ENCODE assay signal across 35 cellular contexts in the genomic region with DNA sequence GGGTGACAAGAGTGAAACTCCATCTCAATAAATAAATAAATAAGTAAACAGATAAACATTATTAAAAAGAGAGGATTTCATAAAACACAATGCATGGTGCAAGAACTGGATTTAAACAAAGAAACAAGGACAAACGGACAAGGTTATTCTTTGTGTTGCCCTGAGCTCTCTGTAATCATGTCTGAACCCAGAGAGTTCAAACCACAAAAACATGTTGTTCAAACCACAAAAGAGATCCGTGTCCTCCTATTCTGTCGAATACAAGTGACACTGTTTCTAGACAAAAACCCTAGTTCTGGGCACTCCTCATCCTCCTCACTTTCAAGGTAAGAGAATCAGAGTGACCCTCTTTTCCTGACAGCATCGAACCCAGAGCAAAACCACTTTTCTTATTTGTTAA. TPM values are rescaled to one million over a fixed set of nuclear protein-coding genes. Genes with fewer than 3 reads are reported as not detected.
"Had no signal": no experiment of that assay in that cellular context is flagged by ENCODE, and none has a peak within 500 bp of the region (broad histone marks: within the 10 kb centered on the region; RNA-seq: fewer than 3 reads in every experiment).

No MANE protein-coding gene starts in this region.

- H3K27ac ChIP-seq: ascending aorta, cardiac muscle cell, colonic mucosa, SJCRH30, SK-N-MC had no signal

- H3K4me1 ChIP-seq: ascending aorta, colonic mucosa had no signal

- H3K27me3 ChIP-seq: cardiac muscle cell, colonic mucosa, SJCRH30 had no signal

- H3K36me3 ChIP-seq: ascending aorta, cardiac muscle cell, colonic mucosa, SJCRH30 had no signal

- DNase-seq: activated CD4-positive, alpha-beta T cell treated with anti-CD3 and anti-CD28 coated beads, Interleukin-2, amount 10 ng/mL, durations not matched to agents 24 days and 14 days; activated CD4-positive, alpha-beta T cell treated with anti-CD3 and anti-CD28 coated beads, Interleukin-2, amount 50 U/mL, for 4 hours; activated CD8-positive, alpha-beta T cell treated with anti-CD3 and anti-CD28 coated beads for 36 hours; activated gamma-delta T cell; activated naive CD4-positive, alpha-beta T cell treated with Interleukin-2 at 50 U/mL for 16 hours; activated naive CD8-positive, alpha-beta T cell treated with anti-CD3 and anti-CD28 coated beads, Interleukin-2, amount 10 ng/mL, durations not matched to agents 7 days and 5 days; activated T-cell treated with anti-CD3 and anti-CD28 coated beads, Interleukin-2, amount 50 U/mL, for 1 hour; activated T-cell treated with anti-CD3 and anti-CD28 coated beads, Interleukin-2, amount 50 U/mL, for 72 hours; amygdala; colonic mucosa; NCI-H1048; NCI-H1105 treated with DMSO at 0.1 percent for 48 hours; NCI-H1436 treated with DMSO at 0.1 percent for 48 hours; NCI-H1694 treated with DMSO at 0.1 percent for 48 hours; NCI-H2029; NCI-H345; NCI-H524 treated with DMSO at 0.1 percent for 48 hours; NK-92 treated with Interleukin-12 subunit alpha and Interleukin-12 subunit beta, amount 100 ng/mL, for 24 hours; SHP77; T1000 had no signal

- ATAC-seq: activated CD8-positive, alpha-beta T cell treated with anti-CD3 and anti-CD28 coated beads for 36 hours; activated T-cell treated with anti-CD3 and anti-CD28 coated beads, Interleukin-2, amount 50 U/mL, for 72 hours; activated T-helper 17 cell treated with anti-CD3 and anti-CD28 coated beads, Interleukin-2, amount 50 U/mL, for 72 hours; Panc1 had no signal

- H3K4me3 ChIP-seq: ascending aorta, cardiac muscle cell, colonic mucosa, SJCRH30, SK-N-MC had no signal

- FAIRE-seq: TTC549 had no signal

- H3K9me3 ChIP-seq: ascending aorta, colonic mucosa, SJCRH30 had no signal

RNA-seq across cellular contexts. Expression of gene TPRX2, which starts 4.6 kb away (rescaled TPM):
- total RNA-seq: activated CD4-positive, alpha-beta T cell treated with anti-CD3 and anti-CD28 coated beads, Interleukin-2, amount 10 ng/mL, durations not matched to agents 24 days and 14 days; activated CD8-positive, alpha-beta memory T cell treated with anti-CD3 and anti-CD28 coated beads for 36 hours; activated CD8-positive, alpha-beta T cell treated with anti-CD3 and anti-CD28 coated beads for 36 hours; activated naive CD8-positive, alpha-beta T cell treated with anti-CD3 and anti-CD28 coated beads, Interleukin-2, amount 10 ng/mL, durations not matched to agents 7 days and 5 days; activated T-cell treated with anti-CD3 and anti-CD28 coated beads, Interleukin-2, amount 50 U/mL, for 72 hours; activated T-helper 17 cell treated with anti-CD3 and anti-CD28 coated beads, Interleukin-2, amount 50 U/mL, for 72 hours; ascending aorta; cardiac muscle cell; chondrocyte; colonic mucosa; MCF 10A; NCI-H460; RPMI7951; SJCRH30; T-helper 1 cell treated with Interleukin-12 subunit alpha and Interleukin-12 subunit beta and Interleukin-4 antibody, amounts not matched to agents 30 ng/mL and 1 ng/mL, for 36 hours; T-helper 2 cell treated with Interferon-gamma antibody and Interleukin-4, amounts not matched to agents 100 ng/mL and 5 ng/mL, for 36 hours had no signal
- polyA plus RNA-seq: adipose tissue, cardiac muscle cell had no signal

RNA-seq across cellular contexts. Expression of gene SULT2A1, which starts 31.7 kb away (rescaled TPM):
- total RNA-seq: activated CD4-positive, alpha-beta T cell treated with anti-CD3 and anti-CD28 coated beads, Interleukin-2, amount 10 ng/mL, durations not matched to agents 24 days and 14 days; activated CD8-positive, alpha-beta memory T cell treated with anti-CD3 and anti-CD28 coated beads for 36 hours; activated CD8-positive, alpha-beta T cell treated with anti-CD3 and anti-CD28 coated beads for 36 hours; activated naive CD8-positive, alpha-beta T cell treated with anti-CD3 and anti-CD28 coated beads, Interleukin-2, amount 10 ng/mL, durations not matched to agents 7 days and 5 days; activated T-cell treated with anti-CD3 and anti-CD28 coated beads, Interleukin-2, amount 50 U/mL, for 72 hours; activated T-helper 17 cell treated with anti-CD3 and anti-CD28 coated beads, Interleukin-2, amount 50 U/mL, for 72 hours; cardiac muscle cell; chondrocyte; MCF 10A; NCI-H460; RPMI7951; SJCRH30; T-helper 1 cell treated with Interleukin-12 subunit alpha and Interleukin-12 subunit beta and Interleukin-4 antibody, amounts not matched to agents 30 ng/mL and 1 ng/mL, for 36 hours; T-helper 2 cell treated with Interferon-gamma antibody and Interleukin-4, amounts not matched to agents 100 ng/mL and 5 ng/mL, for 36 hours had no signal

RNA-seq across cellular contexts. Expression of gene CRX, which starts 32.7 kb away (rescaled TPM):
- total RNA-seq: activated CD4-positive, alpha-beta T cell treated with anti-CD3 and anti-CD28 coated beads, Interleukin-2, amount 10 ng/mL, durations not matched to agents 24 days and 14 days; activated CD8-positive, alpha-beta memory T cell treated with anti-CD3 and anti-CD28 coated beads for 36 hours; activated CD8-positive, alpha-beta T cell treated with anti-CD3 and anti-CD28 coated beads for 36 hours; activated T-cell treated with anti-CD3 and anti-CD28 coated beads, Interleukin-2, amount 50 U/mL, for 72 hours; ascending aorta; chondrocyte; colonic mucosa; MCF 10A; NCI-H460; RPMI7951; T-helper 1 cell treated with Interleukin-12 subunit alpha and Interleukin-12 subunit beta and Interleukin-4 antibody, amounts not matched to agents 30 ng/mL and 1 ng/mL, for 36 hours; T-helper 2 cell treated with Interferon-gamma antibody and Interleukin-4, amounts not matched to agents 100 ng/mL and 5 ng/mL, for 36 hours had no signal

RNA-seq across cellular contexts. Expression of gene TPRX1, which starts 50.1 kb away (rescaled TPM):
- total RNA-seq: activated CD4-positive, alpha-beta T cell treated with anti-CD3 and anti-CD28 coated beads, Interleukin-2, amount 10 ng/mL, durations not matched to agents 24 days and 14 days; activated CD8-positive, alpha-beta memory T cell treated with anti-CD3 and anti-CD28 coated beads for 36 hours; activated CD8-positive, alpha-beta T cell treated with anti-CD3 and anti-CD28 coated beads for 36 hours; activated naive CD8-positive, alpha-beta T cell treated with anti-CD3 and anti-CD28 coated beads, Interleukin-2, amount 10 ng/mL, durations not matched to agents 7 days and 5 days; activated T-cell treated with anti-CD3 and anti-CD28 coated beads, Interleukin-2, amount 50 U/mL, for 72 hours; activated T-helper 17 cell treated with anti-CD3 and anti-CD28 coated beads, Interleukin-2, amount 50 U/mL, for 72 hours; ascending aorta; cardiac muscle cell; chondrocyte; colonic mucosa; MCF 10A; NCI-H460; RPMI7951; SJCRH30; T-helper 1 cell treated with Interleukin-12 subunit alpha and Interleukin-12 subunit beta and Interleukin-4 antibody, amounts not matched to agents 30 ng/mL and 1 ng/mL, for 36 hours; T-helper 2 cell treated with Interferon-gamma antibody and Interleukin-4, amounts not matched to agents 100 ng/mL and 5 ng/mL, for 36 hours had no signal
- polyA plus RNA-seq: adipose tissue, cardiac muscle cell had no signal
